16 cellular contexts compared by ENCODE assay signal in the genomic region with DNA sequence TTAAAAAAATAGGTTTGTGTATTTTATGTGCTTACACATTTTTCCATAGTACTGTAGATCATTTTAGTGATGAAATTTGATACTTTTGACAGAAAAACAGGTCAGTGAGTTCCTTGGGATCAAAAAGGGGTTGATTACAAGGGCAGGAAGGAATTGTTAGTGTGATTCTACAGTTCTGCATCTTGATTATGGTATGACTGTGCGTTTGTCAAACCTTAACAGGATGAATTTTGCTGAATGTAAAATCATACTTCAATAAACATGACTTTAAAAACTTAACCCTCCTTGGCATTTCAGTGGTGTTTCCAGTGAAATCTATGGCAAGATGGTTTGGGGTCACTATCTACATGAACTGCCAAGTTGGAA. TPM values are rescaled to one million over a fixed set of nuclear protein-coding genes. Genes with fewer than 3 reads are reported as not detected.
DNase-seq lines count a peak whose midpoint lies in the region; ATAC-seq, FAIRE-seq and TF ChIP-seq lines count a peak whose summit lies in the region.
"Had no signal": no experiment of that assay in that cellular context is flagged by ENCODE, and none has a peak within 500 bp of the region (broad histone marks: within the 10 kb centered on the region; RNA-seq: fewer than 3 reads in every experiment).

No MANE protein-coding gene starts in this region.

- H2BK5ac ChIP-seq in mesenchymal stem cell (ENCODE audit: low read depth, low read length, poor library complexity, severe bottlenecking) = no peak overlapping the region

- H3K4me2 ChIP-seq in A549 (peak overlapping the region; percentile 98), mesenchymal stem cell (ENCODE audit: low read length, poor library complexity, severe bottlenecking) (no peak overlapping the region)

- H2AFZ ChIP-seq in mesenchymal stem cell (ENCODE audit: low read depth, low read length) = no peak overlapping the region

- no peak overlapping the region for H2AK5ac ChIP-seq in mesenchymal stem cell (ENCODE audit: low read length, severe bottlenecking)

- FAIRE-seq in A549 (lab: Jason Lieb, UNC) = no peak

- TF ChIP-seq POLR2A in A549 (IDR thresholded peaks at IDR 0.05; ENCODE audit: low read length) = no peak

- H3K4me1 ChIP-seq in A549 (peaks cover 54% of the 10 kb centered on the region), HUES6 (ENCODE audit: control insufficient read depth, insufficient read depth, low read length) (peaks cover 36% of the 10 kb centered on the region), mesenchymal stem cell (ENCODE audit: control insufficient read depth, insufficient read depth, low read depth, low read length) (peaks cover 6% of the 10 kb centered on the region)

- no peak overlapping the region for H3K4ac ChIP-seq in mesenchymal stem cell (ENCODE audit: low read depth in 1 of 2, low read length in 2 of 2)

- peak overlapping the region; percentile 60 to 97 for H3K27ac ChIP-seq in A549
- peak overlapping the region; percentile 55 for H3K27ac ChIP-seq in HUES6 (ENCODE audit: low read depth, low read length)
- H3K27ac ChIP-seq in mesenchymal stem cell (ENCODE audit: low read length, poor library complexity, severe bottlenecking) = peak overlapping the region; percentile 65
- H3K27ac ChIP-seq: C4-2B, lower lobe of right lung had no signal

- no peak overlapping the region for H2BK15ac ChIP-seq in mesenchymal stem cell (ENCODE audit: low read depth, poor library complexity, severe bottlenecking)

- WGBS in A549 (ENCODE audit: missing lambda C conversion rate) = 43% methylated on average over 1 of the region's 1 CpG
- WGBS in mesenchymal stem cell = no CpG with 5 or more reads among the region's 1 CpG

- H3K27me3 ChIP-seq in HUES6 (ENCODE audit: control insufficient read depth, insufficient read depth, low read length) (no peaks in the 10 kb centered on the region), mesenchymal stem cell (ENCODE audit: control insufficient read depth in 1 of 2, insufficient read depth in 1 of 2, low read length in 2 of 2) (no peaks in the 10 kb centered on the region)

- POLR2A ChIA-PET in A549 (lab: Yijun Ruan, JAX) = interaction anchor here (0.7 to 0.9 kb wide), 2 partner anchors 225 to 297 kb away, joined by 3 to 4 read pairs; no protein-coding TSS in a partner anchor

- H4K91ac ChIP-seq in mesenchymal stem cell (ENCODE audit: low read length) = no peak overlapping the region

- H3K9me3 ChIP-seq in A549 (no peaks in the 10 kb centered on the region), HUES6 (ENCODE audit: control insufficient read depth, insufficient read depth, low read depth, low read length) (no peaks in the 10 kb centered on the region), mesenchymal stem cell (ENCODE audit: control insufficient read depth, low read length) (no peaks in the 10 kb centered on the region)
- H3K9me3 ChIP-seq: lower lobe of right lung had no signal

- H3K4me3 ChIP-seq in A549 (peak overlapping the region; percentile 16; the same call in 1 of the 3 replicates), HUES6 (ENCODE audit: low read depth, low read length) (no peak overlapping the region), mesenchymal stem cell (ENCODE audit: insufficient read depth in 1 of 2, low read depth in 1 of 2, low read length in 2 of 2) (peak overlapping the region in 1 of 2 experiments; percentile 10)
- H3K4me3 ChIP-seq: lower lobe of right lung had no signal

- no peak overlapping the region for H2BK120ac ChIP-seq in mesenchymal stem cell (ENCODE audit: low read depth, low read length)

- TF ChIP-seq RAD21 in A549 (conservative IDR thresholded peaks at IDR 0.05 in 1 of 2, IDR thresholded peaks at IDR 0.05 in 1 of 2) = no peak

- CTCF ChIA-PET in A549 (lab: Yijun Ruan, JAX) = interaction anchor here (0.9 kb wide), 1 partner anchor 197 kb away, joined by 3 read pairs; no protein-coding TSS in a partner anchor

- H3K9ac ChIP-seq in HUES6 (ENCODE audit: low read length) (no peak overlapping the region), mesenchymal stem cell (ENCODE audit: low read length) (peak overlapping the region; percentile 80)

- H3K18ac ChIP-seq in mesenchymal stem cell (ENCODE audit: low read depth in 1 of 2, low read length in 2 of 2) = peak overlapping the region in 1 of 2 experiments; percentile 34

- DNase-seq in A549 (ENCODE audit: low read depth in 1 of 2, low spot score in 1 of 2) = no peak
- peak; percentile 60 for DNase-seq in amniotic epithelial cell (ENCODE audit: low read depth)
- no peak for DNase-seq in mesenchymal stem cell
- no peak for DNase-seq in iPS-NIHi11 (ENCODE audit: low spot score)
- DNase-seq in RPMI8226 = no peak
- no peak for DNase-seq in inferior parietal cortex (ENCODE audit: extremely low spot score)
- DNase-seq in GDM1 (lab: John Stamatoyannopoulos, UW) = no peak
- DNase-seq: activated CD4-positive, CD25-positive, alpha-beta regulatory T cell treated with anti-CD3 and anti-CD28 coated beads, Interleukin-2, amount 50 U/mL, for 72 hours; activated naive CD8-positive, alpha-beta T cell treated with anti-CD3 and anti-CD28 coated beads, Interleukin-2, amount 10 ng/mL, durations not matched to agents 7 days and 5 days; glutamatergic neuron; lower lobe of right lung; NCI-H1436; NCI-H510A treated with DMSO at 0.1 percent for 48 hours; occipital lobe had no signal

- H3K36me3 ChIP-seq in HUES6 (ENCODE audit: control insufficient read depth, insufficient read depth, low read length) = peaks cover 58% of the 10 kb centered on the region
- peaks cover 6 to 36% of the 10 kb centered on the region in 2 experiments for H3K36me3 ChIP-seq in mesenchymal stem cell (ENCODE audit: control insufficient read depth in 1 of 2, insufficient read depth in 2 of 2, low read depth in 1 of 2, low read length in 2 of 2)
- H3K36me3 ChIP-seq: lower lobe of right lung had no signal

- ATAC-seq in A549 = no peak

- no peak overlapping the region for H3K23ac ChIP-seq in mesenchymal stem cell (ENCODE audit: low read length in 2 of 2)

- H3K79me1 ChIP-seq in mesenchymal stem cell (replicated peaks; ENCODE audit: low read length, poor library complexity, severe bottlenecking) = no peaks in the 10 kb centered on the region

- no peak for TF ChIP-seq EP300 in A549 (IDR thresholded peaks at IDR 0.05)

- no peak for TF ChIP-seq CTCF in A549 (IDR thresholded peaks at IDR 0.05)

- no peak overlapping the region for H2BK12ac ChIP-seq in mesenchymal stem cell (ENCODE audit: low read length in 2 of 2)

- H4K8ac ChIP-seq in mesenchymal stem cell (ENCODE audit: low read length) = no peak overlapping the region

- no peak overlapping the region for H3K14ac ChIP-seq in mesenchymal stem cell (ENCODE audit: low read length in 2 of 2)

TF ChIP-seq in A549, 52 proteins besides CTCF, POLR2A, EP300 and RAD21:
- no peak for TF ChIP-seq MYC (IDR thresholded peaks at IDR 0.05; ENCODE audit: borderline replicate concordance, low read length)
- TF ChIP-seq, protein P1, sequence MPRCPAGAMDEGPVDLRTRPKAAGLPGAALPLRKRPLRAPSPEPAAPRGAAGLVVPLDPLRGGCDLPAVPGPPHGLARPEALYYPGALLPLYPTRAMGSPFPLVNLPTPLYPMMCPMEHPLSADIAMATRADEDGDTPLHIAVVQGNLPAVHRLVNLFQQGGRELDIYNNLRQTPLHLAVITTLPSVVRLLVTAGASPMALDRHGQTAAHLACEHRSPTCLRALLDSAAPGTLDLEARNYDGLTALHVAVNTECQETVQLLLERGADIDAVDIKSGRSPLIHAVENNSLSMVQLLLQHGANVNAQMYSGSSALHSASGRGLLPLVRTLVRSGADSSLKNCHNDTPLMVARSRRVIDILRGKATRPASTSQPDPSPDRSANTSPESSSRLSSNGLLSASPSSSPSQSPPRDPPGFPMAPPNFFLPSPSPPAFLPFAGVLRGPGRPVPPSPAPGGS (IDR thresholded peaks at IDR 0.05) = no peak
- TF ChIP-seq BHLHE40 (IDR thresholded peaks at IDR 0.05; ENCODE audit: low read depth, low read length) = no peak
- TF ChIP-seq HOXB13 (CRISPR knock-in tag; IDR thresholded peaks at IDR 0.05; ENCODE audit: low read depth) = 0 out of 2 replicates have a peak, but pooled peaks have one; percentile 6

RNA-seq across cellular contexts. Expression of a gene that starts 35.6 kb away (rescaled TPM):
- 575 and 685 TPM in 2 replicates for polyA plus RNA-seq in A549 (2011; rRNA removed)
- polyA plus RNA-seq in A549 (2012; cell fraction: cytosol; rRNA removed) = 270 and 335 TPM in 2 replicates
- 54.9 and 94.0 TPM in 2 replicates for polyA plus RNA-seq in A549 (2012; cell fraction: nucleus; rRNA removed)
- 477 to 546 TPM (median 526 TPM) in 3 replicates for polyA plus RNA-seq in A549 (2017; fragmentation: RNase III; extraction: RNeasy Plus Mini Kit Qiagen cat#74134 plus additional on column Dnase treatment)
- 134 and 180 TPM in 2 replicates for polyA minus RNA-seq in A549 (2011; rRNA and poly(A)+ RNA removed)
- 442 TPM for polyA plus RNA-seq in mesenchymal stem cell (2013, experiment 1 of 2)
- 440 TPM for polyA plus RNA-seq in mesenchymal stem cell (2013, experiment 2 of 2)
